ENCODE assay signal across 8 cellular contexts in the genomic region with DNA sequence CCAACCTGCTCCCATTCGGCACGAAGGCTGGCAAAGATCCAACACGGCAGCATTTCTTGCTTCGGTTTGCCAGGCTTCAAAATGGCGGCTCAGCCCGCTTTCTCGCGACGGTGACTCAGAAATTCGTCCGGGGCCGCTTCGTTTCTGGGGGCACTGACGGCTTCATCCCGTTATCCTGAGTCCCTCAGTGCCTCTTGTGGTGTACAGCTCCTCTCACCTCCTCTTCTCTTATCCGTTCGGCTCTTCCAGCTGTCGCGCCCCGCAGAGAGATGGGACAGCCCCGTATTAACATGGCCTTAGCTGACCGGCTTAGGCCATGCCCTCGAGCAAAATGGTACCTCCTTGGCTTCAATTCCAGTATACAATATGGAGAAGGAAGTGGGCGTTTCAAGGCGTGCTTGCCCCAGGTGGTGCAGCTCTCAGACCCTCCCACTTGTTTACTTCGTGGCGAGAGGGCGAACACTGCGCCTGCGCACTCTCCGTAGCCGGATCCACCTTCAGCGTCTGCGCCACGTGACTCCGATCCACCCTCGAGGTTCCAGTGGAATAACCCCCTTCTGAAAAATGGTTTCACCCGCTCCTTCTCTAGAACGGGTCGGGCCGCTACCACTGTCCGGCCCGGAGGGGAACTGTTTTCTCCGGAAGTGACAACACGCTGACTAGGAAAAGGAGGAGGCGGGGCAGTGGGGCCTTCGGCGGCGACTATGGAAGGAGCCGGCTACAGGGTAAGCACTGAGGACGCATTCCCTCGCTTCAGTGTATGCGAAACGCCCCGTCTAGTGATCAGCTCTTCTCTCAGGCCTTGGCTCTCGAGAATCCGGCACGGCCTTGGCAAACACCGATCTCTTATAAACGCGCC. TPM values are rescaled to one million over a fixed set of nuclear protein-coding genes. Genes with fewer than 3 reads are reported as not detected.
DNase-seq lines count a peak whose midpoint lies in the region; ATAC-seq, FAIRE-seq and TF ChIP-seq lines count a peak whose summit lies in the region.

AKT1S1 (minus strand) TSS at position 336 of the 859 bp plus-strand sequence. CDS start 4,060 bp downstream, outside the sequence.
TBC1D17 (plus strand) TSS at position 683 of the 859 bp plus-strand sequence; CDS start at position 705, 22 bp downstream.

- H3K4me1 ChIP-seq in Loucy (ENCODE audit: insufficient read depth, low read length, poor library complexity, severe bottlenecking), result peaks cover 24% of the 10 kb centered on the region
- H3K4me1 ChIP-seq in RWPE2 (ENCODE audit: insufficient read depth, poor library complexity, severe bottlenecking), result no peaks in the 10 kb centered on the region
- peaks cover 11 to 20% of the 10 kb centered on the region in 2 donors for H3K4me1 ChIP-seq in naive thymus-derived CD4-positive, alpha-beta T cell (ENCODE audit: control insufficient read depth in 2 of 2, insufficient read depth in 2 of 2, low read length in 2 of 2)

- H3K9me2 ChIP-seq in Loucy (replicated peaks; ENCODE audit: low read depth, low read length), result no peaks in the 10 kb centered on the region

- TF ChIP-seq POLR2A in H54 (IDR thresholded peaks at IDR 0.05; ENCODE audit: low read depth, low read length), result peak; percentile 49

- peaks cover 22% of the 10 kb centered on the region for H3K4me1 Mint-ChIP-seq in activated T-helper 2 cell treated with anti-CD3 and anti-CD28 coated beads, Interferon-gamma antibody, Interleukin-2, Interleukin-4, amounts not matched to agents 10 μg/mL and 5 μg/mL and 100 μg/mL, durations not matched to agents 14 hours and 24 hours and 36 hours (ENCODE audit: low read depth)
- H3K4me1 Mint-ChIP-seq in naive thymus-derived CD4-positive, alpha-beta T cell, result peaks cover 23 to 35% (median 28%) of the 10 kb centered on the region in 7 donors
- H3K4me1 Mint-ChIP-seq in stimulated activated naive B cell treated with anti-CD40 and anti-IgM and Interleukin-4, amounts not matched to agents 10 μg/mL and 1 μg/mL and 100 μg/mL, for 72 hours, result peaks cover 27 to 60% of the 10 kb centered on the region in 2 donors

- no peak within 1 kb of the TSS for H3K27ac Mint-ChIP-seq in activated T-helper 2 cell treated with anti-CD3 and anti-CD28 coated beads, Interferon-gamma antibody, Interleukin-2, Interleukin-4, amounts not matched to agents 10 μg/mL and 5 μg/mL and 100 μg/mL, durations not matched to agents 14 hours and 24 hours and 36 hours
- H3K27ac Mint-ChIP-seq in naive thymus-derived CD4-positive, alpha-beta T cell, result no peak within 1 kb of the TSS
- no peak within 1 kb of the TSS for H3K27ac Mint-ChIP-seq in stimulated activated naive B cell treated with anti-CD40 and anti-IgM and Interleukin-4, amounts not matched to agents 10 μg/mL and 1 μg/mL and 100 μg/mL, for 72 hours

- no peaks in the 10 kb centered on the region for H3K27me3 ChIP-seq in Loucy (ENCODE audit: insufficient read depth, low read length, poor library complexity, severe bottlenecking)
- H3K27me3 ChIP-seq in RWPE2 (ENCODE audit: insufficient read depth, poor library complexity, severe bottlenecking), result no peaks in the 10 kb centered on the region
- no peaks in the 10 kb centered on the region for H3K27me3 ChIP-seq in naive thymus-derived CD4-positive, alpha-beta T cell (ENCODE audit: control insufficient read depth in 2 of 2, insufficient read depth in 2 of 2, low read length in 2 of 2)

- peak within 1 kb of the TSS; percentile 99 for H3K4me2 ChIP-seq in Loucy (ENCODE audit: low read depth, low read length, poor library complexity, severe bottlenecking)

- peaks cover 34% of the 10 kb centered on the region for H3K79me2 ChIP-seq in Loucy (ENCODE audit: insufficient read depth, low read length)

- H3K9me3 Mint-ChIP-seq in activated T-helper 2 cell treated with anti-CD3 and anti-CD28 coated beads, Interferon-gamma antibody, Interleukin-2, Interleukin-4, amounts not matched to agents 10 μg/mL and 5 μg/mL and 100 μg/mL, durations not matched to agents 14 hours and 24 hours and 36 hours, result no peaks in the 10 kb centered on the region
- peaks cover 0 to 1% (median 0%) of the 10 kb centered on the region in 11 donors for H3K9me3 Mint-ChIP-seq in naive thymus-derived CD4-positive, alpha-beta T cell
- H3K9me3 Mint-ChIP-seq in stimulated activated naive B cell treated with anti-CD40 and anti-IgM and Interleukin-4, amounts not matched to agents 10 μg/mL and 1 μg/mL and 100 μg/mL, for 72 hours, result no peaks in the 10 kb centered on the region

- intact Hi-C loops in activated T-helper 2 cell treated with anti-CD3 and anti-CD28 coated beads, Interferon-gamma antibody, Interleukin-2, Interleukin-4, amounts not matched to agents 10 μg/mL and 5 μg/mL and 100 μg/mL, durations not matched to agents 14 hours and 24 hours and 36 hours (cut with micrococcal nuclease), result loop anchor here (1.0 to 2.0 kb wide), 9 partner anchors 8 to 381 kb away; partner anchors contain the start of genes ATF5, FUZ, NUP62 and PRR12
- intact Hi-C loops in naive thymus-derived CD4-positive, alpha-beta T cell (cut with micrococcal nuclease), result loop anchor here (1.0 to 10.0 kb wide), 25 partner anchors 8 to 1544 kb away; partner anchors contain the start of genes ATF5 (in 2 of the 2), NUP62 (in 2 of the 2), ALDH16A1 (in 1 of the 2) and BCL2L12 (in 1 of the 2)

- peaks cover 5% of the 10 kb centered on the region; the same call in 1 of the 2 replicates for H3K36me3 ChIP-seq in Loucy (ENCODE audit: insufficient read depth, low read length)
- H3K36me3 ChIP-seq in RWPE2 (ENCODE audit: low read depth), result peaks cover 19% of the 10 kb centered on the region
- peaks cover 6 to 36% (median 18%) of the 10 kb centered on the region in 3 experiments for H3K36me3 ChIP-seq in naive thymus-derived CD4-positive, alpha-beta T cell (ENCODE audit: control insufficient read depth in 2 of 3, insufficient read depth in 3 of 3, low read length in 3 of 3)

- POLR2A ChIA-PET in naive thymus-derived CD4-positive, alpha-beta T cell (lab: Charles Lee), result interaction anchor here (0.6 to 3.7 kb wide), 25 partner anchors 9 to 1513 kb away, joined by 3 to 47 read pairs (median 6); partner anchors contain the start of genes AP2A1, ATF5, BCL2L12 and FUZ

- TF ChIP-seq CTCF in Loucy (conservative IDR thresholded peaks at IDR 0.05; ENCODE audit: low read length), result no peak
- TF ChIP-seq CTCF in RWPE2 (IDR thresholded peaks at IDR 0.05; ENCODE audit: poor library complexity, severe bottlenecking), result no peak
- no peak for TF ChIP-seq CTCF in fibroblast of mammary gland (conservative IDR thresholded peaks at IDR 0.05; ENCODE audit: control insufficient read depth, insufficient read depth, low read depth, low read length)

- no peaks in the 10 kb centered on the region for H3F3A ChIP-seq in Loucy (ENCODE audit: low read depth)

- peaks cover 35% of the 10 kb centered on the region for H3K36me3 Mint-ChIP-seq in activated T-helper 2 cell treated with anti-CD3 and anti-CD28 coated beads, Interferon-gamma antibody, Interleukin-2, Interleukin-4, amounts not matched to agents 10 μg/mL and 5 μg/mL and 100 μg/mL, durations not matched to agents 14 hours and 24 hours and 36 hours (ENCODE audit: low read depth)
- H3K36me3 Mint-ChIP-seq in naive thymus-derived CD4-positive, alpha-beta T cell, result peaks cover 0 to 14% (median 5%) of the 10 kb centered on the region in 5 donors
- H3K36me3 Mint-ChIP-seq in stimulated activated naive B cell treated with anti-CD40 and anti-IgM and Interleukin-4, amounts not matched to agents 10 μg/mL and 1 μg/mL and 100 μg/mL, for 72 hours, result peaks cover 40 to 56% of the 10 kb centered on the region in 2 donors

- H3K4me3 Mint-ChIP-seq in activated T-helper 2 cell treated with anti-CD3 and anti-CD28 coated beads, Interferon-gamma antibody, Interleukin-2, Interleukin-4, amounts not matched to agents 10 μg/mL and 5 μg/mL and 100 μg/mL, durations not matched to agents 14 hours and 24 hours and 36 hours (ENCODE audit: low read depth), result no peak within 1 kb of the TSS
- no peak within 1 kb of the TSS for H3K4me3 Mint-ChIP-seq in naive thymus-derived CD4-positive, alpha-beta T cell
- H3K4me3 Mint-ChIP-seq in stimulated activated naive B cell treated with anti-CD40 and anti-IgM and Interleukin-4, amounts not matched to agents 10 μg/mL and 1 μg/mL and 100 μg/mL, for 72 hours, result no peak within 1 kb of the TSS

- peak; percentile 100 for DNase-seq in ELF-1 (ENCODE audit: low read depth, low spot score)
- DNase-seq in H54 (ENCODE audit: insufficient read length, low spot score), result peak; percentile 100
- DNase-seq in RWPE2 (ENCODE audit: low spot score), result peak; percentile 99
- peak; percentile 99 for DNase-seq in activated T-helper 2 cell treated with anti-CD3 and anti-CD28 coated beads, Interferon-gamma antibody, Interleukin-2, Interleukin-4, amounts not matched to agents 10 μg/mL and 5 μg/mL and 100 μg/mL, durations not matched to agents 14 hours and 24 hours and 36 hours (ENCODE audit: low spot score)
- peak; percentile 100 for DNase-seq in fibroblast of mammary gland (ENCODE audit: low read depth)
- peak; percentile 90 to 100 (median 99) for DNase-seq in naive thymus-derived CD4-positive, alpha-beta T cell
- peak; percentile 100 for DNase-seq in stimulated activated naive B cell treated with anti-CD40 and anti-IgM and Interleukin-4, amounts not matched to agents 10 μg/mL and 1 μg/mL and 100 μg/mL, for 72 hours

- FAIRE-seq in H54 (lab: Jason Lieb, UNC), result peak; percentile 86

- peak within 1 kb of the TSS; percentile 91 for H3K9ac ChIP-seq in Loucy (ENCODE audit: low read depth, low read length, poor library complexity, severe bottlenecking)

- no peaks in the 10 kb centered on the region for H3K9me3 ChIP-seq in Loucy (ENCODE audit: insufficient read depth, low read depth, low read length)
- no peaks in the 10 kb centered on the region for H3K9me3 ChIP-seq in RWPE2 (ENCODE audit: severe bottlenecking)
- H3K9me3 ChIP-seq in naive thymus-derived CD4-positive, alpha-beta T cell (ENCODE audit: control insufficient read depth in 2 of 3, low read length in 3 of 3), result no peaks in the 10 kb centered on the region

- peak within 1 kb of the TSS; percentile 90 for H2AFZ ChIP-seq in Loucy (ENCODE audit: low read length)

- ATAC-seq in RWPE2 (ENCODE audit: low read depth), result peak; percentile 65
- peak; percentile 81 for ATAC-seq in naive thymus-derived CD4-positive, alpha-beta T cell
- ATAC-seq in stimulated activated naive B cell treated with anti-CD40 and anti-IgM and Interleukin-4, amounts not matched to agents 10 μg/mL and 1 μg/mL and 100 μg/mL, for 72 hours (replicated peaks), result peak; percentile 77 to 78

- H3K27ac ChIP-seq in RWPE2 (ENCODE audit: poor library complexity, severe bottlenecking), result peak within 1 kb of the TSS; percentile 81
- H3K27ac ChIP-seq in naive thymus-derived CD4-positive, alpha-beta T cell (ENCODE audit: low read depth, low read length), result peak within 1 kb of the TSS; percentile 97

- peaks cover 11% of the 10 kb centered on the region for H4K20me1 ChIP-seq in Loucy (ENCODE audit: insufficient read depth, low read length, poor library complexity, severe bottlenecking)

- CTCF ChIA-PET in naive thymus-derived CD4-positive, alpha-beta T cell (lab: Charles Lee), result interaction anchor here (0.7 to 1.6 kb wide), 2 partner anchors 27 to 64 kb away, joined by 3 read pairs; partner anchors contain the start of genes FUZ and PTOV1

- H3K27me3 Mint-ChIP-seq in activated T-helper 2 cell treated with anti-CD3 and anti-CD28 coated beads, Interferon-gamma antibody, Interleukin-2, Interleukin-4, amounts not matched to agents 10 μg/mL and 5 μg/mL and 100 μg/mL, durations not matched to agents 14 hours and 24 hours and 36 hours (ENCODE audit: low read depth), result no peaks in the 10 kb centered on the region
- H3K27me3 Mint-ChIP-seq in naive thymus-derived CD4-positive, alpha-beta T cell, result no peaks in the 10 kb centered on the region
- no peaks in the 10 kb centered on the region for H3K27me3 Mint-ChIP-seq in stimulated activated naive B cell treated with anti-CD40 and anti-IgM and Interleukin-4, amounts not matched to agents 10 μg/mL and 1 μg/mL and 100 μg/mL, for 72 hours

- H3K4me3 ChIP-seq in Loucy (ENCODE audit: low read length, poor library complexity, severe bottlenecking) (peak within 1 kb of the TSS; percentile 95), RWPE2 (ENCODE audit: severe bottlenecking) (peak within 1 kb of the TSS; percentile 88), fibroblast of mammary gland (ENCODE audit: control insufficient read depth, low read depth, low read length) (peak within 1 kb of the TSS; percentile 98)
- peak within 1 kb of the TSS; percentile 96 for H3K4me3 ChIP-seq in naive thymus-derived CD4-positive, alpha-beta T cell (ENCODE audit: low read length)

RNA-seq across cellular contexts. Expression of gene AKT1S1, which starts in this region (rescaled TPM):
- total RNA-seq in activated T-helper 2 cell treated with anti-CD3 and anti-CD28 coated beads, Interferon-gamma antibody, Interleukin-2, Interleukin-4, amounts not matched to agents 10 μg/mL and 5 μg/mL and 100 μg/mL, durations not matched to agents 14 hours and 24 hours and 36 hours, result 26.6 and 29.7 TPM in 2 replicates
- 10 to 100 TPM; 15.9 to 25.7 (median 21.2) TPM for total RNA-seq in naive thymus-derived CD4-positive, alpha-beta T cell
- 1 to 10 TPM; 4.7 to 5.8 TPM for polyA plus RNA-seq in naive thymus-derived CD4-positive, alpha-beta T cell

RNA-seq across cellular contexts. Expression of gene TBC1D17, which starts in this region (rescaled TPM):
- total RNA-seq in activated T-helper 2 cell treated with anti-CD3 and anti-CD28 coated beads, Interferon-gamma antibody, Interleukin-2, Interleukin-4, amounts not matched to agents 10 μg/mL and 5 μg/mL and 100 μg/mL, durations not matched to agents 14 hours and 24 hours and 36 hours, result 40.0 and 42.3 TPM in 2 replicates
- 100 to 1,000 TPM in 1 of 5 experiments, 10 to 100 TPM in 4; 42.9 to 106 (median 53.0) TPM for total RNA-seq in naive thymus-derived CD4-positive, alpha-beta T cell
- 10 to 100 TPM; 11.6 to 22.2 TPM for polyA plus RNA-seq in naive thymus-derived CD4-positive, alpha-beta T cell

Comparison
In these comparisons a context has a peak if more than half of its experiments do, and no peak if none do; other contexts are left out.
1. Peak in every context shown above with its lines: DNase-seq, ATAC-seq, H3K4me3 ChIP-seq and H3K27ac ChIP-seq.